1 cellular context compared by ENCODE assay signal in the genomic region with DNA sequence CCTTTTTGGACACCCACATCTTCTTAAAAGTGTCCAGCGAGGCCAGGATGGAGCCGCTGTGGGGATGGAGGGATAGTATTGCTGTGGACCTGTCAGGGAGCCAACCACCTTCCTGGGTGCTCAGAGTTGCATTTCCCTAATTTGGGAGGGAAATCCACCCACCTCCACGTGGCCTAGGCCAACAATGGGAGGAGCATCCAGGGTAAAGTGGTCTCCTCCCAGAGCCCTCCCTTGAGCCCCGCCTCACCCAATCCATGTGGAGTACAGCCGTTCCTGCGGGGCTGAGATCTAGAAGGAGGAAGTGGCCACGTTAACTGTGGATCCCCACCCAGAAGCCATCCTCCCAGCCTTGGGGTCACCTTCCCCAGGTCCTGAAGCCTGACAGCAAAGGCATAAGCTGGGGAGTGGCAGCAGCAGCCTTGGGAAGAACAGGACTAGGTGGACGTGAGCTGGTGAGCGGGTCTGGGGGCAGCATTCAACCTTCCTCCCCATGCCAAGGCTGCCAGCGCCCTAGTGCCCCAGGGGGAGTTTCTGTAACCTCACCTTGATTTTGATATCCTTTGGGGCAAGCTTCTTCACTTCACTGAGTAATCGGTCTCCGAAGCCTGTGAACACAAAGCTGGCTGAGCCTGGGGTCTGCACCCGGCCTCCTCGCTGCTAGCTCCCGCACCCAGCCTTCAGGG.
TF ChIP-seq lines count a peak whose summit lies in the region.

No MANE protein-coding gene starts in this region.

TF ChIP-seq in Ishikawa, 13 proteins besides CTCF, POLR2A, EP300 and RAD21 (continued from another document):
- TF ChIP-seq, protein P1, sequence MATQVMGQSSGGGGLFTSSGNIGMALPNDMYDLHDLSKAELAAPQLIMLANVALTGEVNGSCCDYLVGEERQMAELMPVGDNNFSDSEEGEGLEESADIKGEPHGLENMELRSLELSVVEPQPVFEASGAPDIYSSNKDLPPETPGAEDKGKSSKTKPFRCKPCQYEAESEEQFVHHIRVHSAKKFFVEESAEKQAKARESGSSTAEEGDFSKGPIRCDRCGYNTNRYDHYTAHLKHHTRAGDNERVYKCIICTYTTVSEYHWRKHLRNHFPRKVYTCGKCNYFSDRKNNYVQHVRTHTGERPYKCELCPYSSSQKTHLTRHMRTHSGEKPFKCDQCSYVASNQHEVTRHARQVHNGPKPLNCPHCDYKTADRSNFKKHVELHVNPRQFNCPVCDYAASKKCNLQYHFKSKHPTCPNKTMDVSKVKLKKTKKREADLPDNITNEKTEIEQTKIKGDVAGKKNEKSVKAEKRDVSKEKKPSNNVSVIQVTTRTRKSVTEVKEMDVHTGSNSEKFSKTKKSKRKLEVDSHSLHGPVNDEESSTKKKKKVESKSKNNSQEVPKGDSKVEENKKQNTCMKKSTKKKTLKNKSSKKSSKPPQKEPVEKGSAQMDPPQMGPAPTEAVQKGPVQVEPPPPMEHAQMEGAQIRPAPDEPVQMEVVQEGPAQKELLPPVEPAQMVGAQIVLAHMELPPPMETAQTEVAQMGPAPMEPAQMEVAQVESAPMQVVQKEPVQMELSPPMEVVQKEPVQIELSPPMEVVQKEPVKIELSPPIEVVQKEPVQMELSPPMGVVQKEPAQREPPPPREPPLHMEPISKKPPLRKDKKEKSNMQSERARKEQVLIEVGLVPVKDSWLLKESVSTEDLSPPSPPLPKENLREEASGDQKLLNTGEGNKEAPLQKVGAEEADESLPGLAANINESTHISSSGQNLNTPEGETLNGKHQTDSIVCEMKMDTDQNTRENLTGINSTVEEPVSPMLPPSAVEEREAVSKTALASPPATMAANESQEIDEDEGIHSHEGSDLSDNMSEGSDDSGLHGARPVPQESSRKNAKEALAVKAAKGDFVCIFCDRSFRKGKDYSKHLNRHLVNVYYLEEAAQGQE (IDR thresholded peaks at IDR 0.05; ENCODE audit: low read depth), result no peak
- TF ChIP-seq, protein P2, sequence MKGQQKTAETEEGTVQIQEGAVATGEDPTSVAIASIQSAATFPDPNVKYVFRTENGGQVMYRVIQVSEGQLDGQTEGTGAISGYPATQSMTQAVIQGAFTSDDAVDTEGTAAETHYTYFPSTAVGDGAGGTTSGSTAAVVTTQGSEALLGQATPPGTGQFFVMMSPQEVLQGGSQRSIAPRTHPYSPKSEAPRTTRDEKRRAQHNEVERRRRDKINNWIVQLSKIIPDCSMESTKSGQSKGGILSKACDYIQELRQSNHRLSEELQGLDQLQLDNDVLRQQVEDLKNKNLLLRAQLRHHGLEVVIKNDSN (IDR thresholded peaks at IDR 0.05), result peak; percentile 56
- no peak for TF ChIP-seq YY1 (IDR thresholded peaks at IDR 0.05; ENCODE audit: low read depth)
TF ChIP-seq in Ishikawa: peak in this region for 2.
